23 cellular contexts compared by ENCODE assay signal in the genomic region with DNA sequence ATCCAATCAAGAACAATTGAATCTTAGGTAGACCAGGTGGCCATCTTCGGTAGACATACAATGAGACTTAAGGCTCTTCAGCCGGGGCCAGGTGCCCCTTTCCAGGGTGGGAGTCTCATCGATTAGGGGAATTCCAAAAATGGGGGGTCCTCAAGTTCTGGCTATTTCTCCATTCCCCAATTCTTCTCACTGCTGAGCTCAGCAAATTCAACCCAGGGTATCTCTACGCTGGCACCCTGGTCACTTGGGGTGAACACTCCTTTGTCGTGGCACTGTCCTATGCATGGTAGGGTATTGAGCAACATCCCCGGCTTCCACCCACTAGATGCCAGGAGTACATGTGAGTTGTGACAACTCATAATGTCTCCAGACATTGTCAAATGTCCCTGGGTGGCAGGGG. TPM values are rescaled to one million over a fixed set of nuclear protein-coding genes. Genes with fewer than 3 reads are reported as not detected.
A peak's percentile ranks its signal among the peaks of the same experiment; 100 is the strongest.
DNase-seq lines count a peak whose midpoint lies in the region; ATAC-seq, FAIRE-seq and TF ChIP-seq lines count a peak whose summit lies in the region.
"Had no signal": no experiment of that assay in that cellular context is flagged by ENCODE, and none has a peak within 500 bp of the region (broad histone marks: within the 10 kb centered on the region; RNA-seq: fewer than 3 reads in every experiment).

No MANE protein-coding gene starts in this region.

- no peak overlapping the region for H3K9ac ChIP-seq in IMR-90 (ENCODE audit: low read depth, low read length)
- peak overlapping the region; percentile 60 for H3K9ac ChIP-seq in neuronal stem cell (ENCODE audit: low read depth, low read length, poor library complexity)
- H3K9ac ChIP-seq: BLaER1 treated with 17β-estradiol and CSF1 and Interleukin-3, amounts not matched to agents 10 nM and 100 nM had no signal

- H3K23ac ChIP-seq in IMR-90 (ENCODE audit: low read depth, low read length) = no peak overlapping the region
- no peak overlapping the region for H3K23ac ChIP-seq in neuronal stem cell (ENCODE audit: low read depth, low read length, poor library complexity)

- H2BK5ac ChIP-seq in IMR-90 (ENCODE audit: low read depth, low read length, poor library complexity, severe bottlenecking) (no peak overlapping the region), neuronal stem cell (ENCODE audit: low read length) (no peak overlapping the region)

- CTCF ChIA-PET in A549 (lab: Yijun Ruan, JAX) (interaction anchor here (1.1 to 6.5 kb wide), 5 partner anchors 11 to 625 kb away, joined by 3 to 36 read pairs (median 4); no protein-coding TSS in a partner anchor), IMR-90 (lab: Yijun Ruan, JAX) (no interaction called here)

- peaks cover 7 to 18% of the 10 kb centered on the region in 2 donors for H3K27me3 Mint-ChIP-seq in stimulated activated naive B cell treated with anti-CD40 and anti-IgM and Interleukin-4, amounts not matched to agents 10 μg/mL and 1 μg/mL and 100 μg/mL, for 72 hours

- H3K56ac ChIP-seq in IMR-90 (ENCODE audit: extremely low read depth, insufficient read depth, low read length) = no peak overlapping the region

- H3K9me3 ChIP-seq in A549 = no peaks in the 10 kb centered on the region
- H3K9me3 ChIP-seq in IMR-90 (ENCODE audit: control insufficient read depth, insufficient read depth, low read length) = peaks cover 5% of the 10 kb centered on the region; the same call in 1 of the 2 replicates
- peaks cover 0 to 2% of the 10 kb centered on the region in 2 donors for H3K9me3 ChIP-seq in neuronal stem cell (replicated peaks in 1 of 2; ENCODE audit: control insufficient read depth in 2 of 2, insufficient read depth in 1 of 2, low read depth in 1 of 2, low read length in 2 of 2)
- H3K9me3 ChIP-seq: BLaER1 treated with 17β-estradiol and CSF1 and Interleukin-3, amounts not matched to agents 10 nM and 100 nM; Caco-2 had no signal

- H3K4me1 ChIP-seq in A549 (peaks cover 10% of the 10 kb centered on the region; the same call in 2 of the 3 replicates), IMR-90 (ENCODE audit: control insufficient read depth, insufficient read depth, low read length) (no peaks in the 10 kb centered on the region), neuronal stem cell (ENCODE audit: control insufficient read depth in 2 of 2, insufficient read depth in 1 of 2, low read depth in 1 of 2, low read length in 2 of 2) (peaks cover 0 to 2% of the 10 kb centered on the region in 2 donors)
- H3K4me1 ChIP-seq: BLaER1 treated with 17β-estradiol and CSF1 and Interleukin-3, amounts not matched to agents 10 nM and 100 nM; Caco-2 had no signal

- in situ Hi-C loops in IMR-90 (cut with MboI; ENCODE audit: low sequenced_read_pairs) = no loop called here

- H2BK120ac ChIP-seq in IMR-90 (ENCODE audit: low read depth, low read length) (no peak overlapping the region), neuronal stem cell (ENCODE audit: low read depth, low read length) (no peak overlapping the region)

- no peaks in the 10 kb centered on the region for H3K9me1 ChIP-seq in IMR-90 (ENCODE audit: insufficient read depth, low read length)

- H4K91ac ChIP-seq in IMR-90 (ENCODE audit: insufficient read depth, low read depth, low read length) (no peak overlapping the region), neuronal stem cell (ENCODE audit: low read depth, low read length, poor library complexity) (no peak overlapping the region)

- H3K14ac ChIP-seq in IMR-90 (replicated peaks; ENCODE audit: low read depth, low read length) = no peak overlapping the region
- no peak overlapping the region for H3K14ac ChIP-seq in neuronal stem cell (ENCODE audit: low read length)

- H4K5ac ChIP-seq in IMR-90 (ENCODE audit: low read depth, low read length) = no peak overlapping the region

- FAIRE-seq in A549 (lab: Jason Lieb, UNC) (no peak), urothelium cell line (lab: Jason Lieb, UNC) (peak; percentile 9)
- FAIRE-seq: A204.1, D721Med, G401.6, GM12892, GM18507 had no signal

- no peak overlapping the region for H3K18ac ChIP-seq in IMR-90 (ENCODE audit: low read depth, low read length)
- H3K18ac ChIP-seq in neuronal stem cell (ENCODE audit: low read length) = no peak overlapping the region

- no peaks in the 10 kb centered on the region for H3K36me3 Mint-ChIP-seq in stimulated activated naive B cell treated with anti-CD40 and anti-IgM and Interleukin-4, amounts not matched to agents 10 μg/mL and 1 μg/mL and 100 μg/mL, for 72 hours
- H3K36me3 Mint-ChIP-seq: CD8-positive, alpha-beta T cell had no signal

- no peak overlapping the region for H3K4me3 ChIP-seq in A549
- no peak overlapping the region for H3K4me3 ChIP-seq in IMR-90 (ENCODE audit: insufficient read depth, low read depth, low read length)
- H3K4me3 ChIP-seq in neuronal stem cell (ENCODE audit: low read length in 2 of 2) = no peak overlapping the region
- H3K4me3 ChIP-seq: BLaER1 treated with 17β-estradiol and CSF1 and Interleukin-3, amounts not matched to agents 10 nM and 100 nM had no signal

- H3K36me3 ChIP-seq in IMR-90 (ENCODE audit: control insufficient read depth, insufficient read depth, low read length) = no peaks in the 10 kb centered on the region
- no peaks in the 10 kb centered on the region for H3K36me3 ChIP-seq in neuronal stem cell (replicated peaks in 1 of 2; ENCODE audit: control insufficient read depth in 2 of 2, insufficient read depth in 2 of 2, low read length in 2 of 2)
- H3K36me3 ChIP-seq: BLaER1 treated with 17β-estradiol and CSF1 and Interleukin-3, amounts not matched to agents 10 nM and 100 nM had no signal

- no peak overlapping the region for H2BK15ac ChIP-seq in IMR-90 (ENCODE audit: low read depth, low read length)
- no peak overlapping the region for H2BK15ac ChIP-seq in neuronal stem cell (ENCODE audit: low read length)

- H4K8ac ChIP-seq in IMR-90 (ENCODE audit: low read depth in 2 of 2, low read length in 2 of 2) = no peak overlapping the region
- no peak overlapping the region for H4K8ac ChIP-seq in neuronal stem cell (ENCODE audit: low read depth, low read length)

- no peak overlapping the region for H3K4me2 ChIP-seq in A549
- H3K4me2 ChIP-seq in IMR-90 (ENCODE audit: low read depth, low read length) = no peak overlapping the region
- no peak overlapping the region for H3K4me2 ChIP-seq in neuronal stem cell (ENCODE audit: insufficient read depth, low read length, poor library complexity, severe bottlenecking)
- H3K4me2 ChIP-seq: BLaER1 treated with 17β-estradiol and CSF1 and Interleukin-3, amounts not matched to agents 10 nM and 100 nM had no signal

- no peak overlapping the region for H2AFZ ChIP-seq in IMR-90 (replicated peaks; ENCODE audit: low read length, poor library complexity)
- H2AFZ ChIP-seq in neuronal stem cell (ENCODE audit: low read length) = no peak overlapping the region

- ATAC-seq in A549 = no peak
- no peak for ATAC-seq in IMR-90 (ENCODE audit: low read depth)
- no peak for ATAC-seq in stimulated activated naive B cell treated with anti-CD40 and anti-IgM and Interleukin-4, amounts not matched to agents 10 μg/mL and 1 μg/mL and 100 μg/mL, for 72 hours (replicated peaks)
- ATAC-seq: CD8-positive, alpha-beta T cell had no signal

- intact Hi-C loops in IMR-90 (cut with micrococcal nuclease) = no loop called here
- intact Hi-C loops in head of caudate nucleus (cut with DNase I) = no loop called here

- H3K79me1 ChIP-seq in IMR-90 (ENCODE audit: low read depth in 1 of 2, low read length in 2 of 2) (no peaks in the 10 kb centered on the region), neuronal stem cell (ENCODE audit: low read depth, low read length) (no peaks in the 10 kb centered on the region)

- no peak overlapping the region for H2BK20ac ChIP-seq in IMR-90 (ENCODE audit: low read depth, low read length)

- no peak overlapping the region for H3K27ac ChIP-seq in A549
- H3K27ac ChIP-seq in IMR-90 (ENCODE audit: insufficient read depth, low read length) = no peak overlapping the region
- H3K27ac ChIP-seq in neuronal stem cell (replicated peaks; ENCODE audit: low read length) = no peak overlapping the region
- H3K27ac ChIP-seq: BLaER1 treated with 17β-estradiol and CSF1 and Interleukin-3, amounts not matched to agents 10 nM and 100 nM; C4-2B had no signal

- H3K4me1 Mint-ChIP-seq in stimulated activated naive B cell treated with anti-CD40 and anti-IgM and Interleukin-4, amounts not matched to agents 10 μg/mL and 1 μg/mL and 100 μg/mL, for 72 hours = no peaks in the 10 kb centered on the region
- H3K4me1 Mint-ChIP-seq: B cell had no signal

- TF ChIP-seq RAD21 in A549 (conservative IDR thresholded peaks at IDR 0.05 in 1 of 2, IDR thresholded peaks at IDR 0.05 in 1 of 2) = no peak
- no peak for TF ChIP-seq RAD21 in IMR-90 (IDR thresholded peaks at IDR 0.05; ENCODE audit: low read length)

- H4K20me1 ChIP-seq in IMR-90 (ENCODE audit: insufficient read depth, low read length) = no peaks in the 10 kb centered on the region
- H4K20me1 ChIP-seq: BLaER1 treated with 17β-estradiol and CSF1 and Interleukin-3, amounts not matched to agents 10 nM and 100 nM had no signal

- dilution Hi-C loops in IMR-90 (cut with HindIII; ENCODE audit: low sequenced_read_pairs, unreplicated experiment) = no loop called here

- no peaks in the 10 kb centered on the region for H3K9me3 Mint-ChIP-seq in stimulated activated naive B cell treated with anti-CD40 and anti-IgM and Interleukin-4, amounts not matched to agents 10 μg/mL and 1 μg/mL and 100 μg/mL, for 72 hours
- H3K9me3 Mint-ChIP-seq: CD4-positive, alpha-beta T cell; CD8-positive, alpha-beta T cell had no signal

- H2BK12ac ChIP-seq in neuronal stem cell (ENCODE audit: low read length) = no peak overlapping the region

- H3K27me3 ChIP-seq in IMR-90 (ENCODE audit: control insufficient read depth, insufficient read depth, low read length) = no peaks in the 10 kb centered on the region
- H3K27me3 ChIP-seq in neuronal stem cell (ENCODE audit: control insufficient read depth in 3 of 3, insufficient read depth in 3 of 3, low read depth in 1 of 3, low read length in 3 of 3) = no peaks in the 10 kb centered on the region
- H3K27me3 ChIP-seq: BLaER1 treated with 17β-estradiol and CSF1 and Interleukin-3, amounts not matched to agents 10 nM and 100 nM had no signal

- no peak overlapping the region for H3K4me3 Mint-ChIP-seq in stimulated activated naive B cell treated with anti-CD40 and anti-IgM and Interleukin-4, amounts not matched to agents 10 μg/mL and 1 μg/mL and 100 μg/mL, for 72 hours
- H3K4me3 Mint-ChIP-seq: B cell; CD4-positive, alpha-beta T cell; CD8-positive, alpha-beta T cell had no signal

- TF ChIP-seq EP300 in A549 (IDR thresholded peaks at IDR 0.05) = no peak

- POLR2A ChIA-PET in A549 (lab: Yijun Ruan, JAX) = no interaction called here
- POLR2A ChIA-PET in IMR-90 (lab: Charles Lee; ENCODE audit: unreplicated experiment) = no interaction called here

- no peak for DNase-seq in A549 (ENCODE audit: low read depth in 1 of 2, low spot score in 1 of 2)
- no peak for DNase-seq in IMR-90
- no peak for DNase-seq in neuronal stem cell (ENCODE audit: low spot score)
- no peak for DNase-seq in urothelium cell line (ENCODE audit: low spot score)
- DNase-seq in head of caudate nucleus = no peak
- no peak for DNase-seq in stimulated activated naive B cell treated with anti-CD40 and anti-IgM and Interleukin-4, amounts not matched to agents 10 μg/mL and 1 μg/mL and 100 μg/mL, for 72 hours
- no peak for DNase-seq in stimulated activated CD4-positive, alpha-beta T cell treated with anti-CD3 and anti-CD28 coated beads, Interleukin-15, amount 100 ng/mL, for 24 hours
- DNase-seq: 8988T; AML-193; Caco-2; Calu3; CD4-positive, alpha-beta T cell; CD8-positive, alpha-beta T cell; DMS79 treated with DMSO at 0.1 percent for 48 hours; GF-D8 had no signal

- H2AK5ac ChIP-seq in IMR-90 (ENCODE audit: low read depth, low read length) = no peak overlapping the region
- H2AK5ac ChIP-seq in neuronal stem cell (ENCODE audit: low read depth, low read length) = no peak overlapping the region

- no peak overlapping the region for H3K4ac ChIP-seq in IMR-90 (ENCODE audit: low read depth, low read length)
- H3K4ac ChIP-seq in neuronal stem cell (ENCODE audit: low read length) = no peak overlapping the region

- WGBS in A549 (ENCODE audit: missing lambda C conversion rate) = 61% methylated on average over 6 of the region's 6 CpGs
- no CpG with 5 or more reads among the region's 6 CpGs for WGBS in IMR-90 (ENCODE audit: extremely low coverage in 2 of 2, insufficient read length in 1 of 2), 2 experiments
- no CpG with 5 or more reads among the region's 6 CpGs for WGBS in neuronal stem cell (ENCODE audit: extremely low coverage in 2 of 2, insufficient read length in 2 of 2, insufficient replicate concordance in 1 of 2), 2 donors

- no peak for TF ChIP-seq POLR2A in A549 (IDR thresholded peaks at IDR 0.05; ENCODE audit: low read length)
- no peak for TF ChIP-seq POLR2A in IMR-90 (IDR thresholded peaks at IDR 0.05; ENCODE audit: low read depth, low read length)

- no peak for TF ChIP-seq CTCF in A549 (IDR thresholded peaks at IDR 0.05)
- TF ChIP-seq CTCF in IMR-90 (conservative IDR thresholded peaks at IDR 0.05; ENCODE audit: low read depth, low read length) = no peak

- no peak overlapping the region for H2AK9ac ChIP-seq in IMR-90 (replicated peaks; ENCODE audit: low read depth, low read length, poor library complexity)

- no peak overlapping the region for H3K27ac Mint-ChIP-seq in stimulated activated naive B cell treated with anti-CD40 and anti-IgM and Interleukin-4, amounts not matched to agents 10 μg/mL and 1 μg/mL and 100 μg/mL, for 72 hours
- H3K27ac Mint-ChIP-seq: B cell; CD4-positive, alpha-beta T cell; CD8-positive, alpha-beta T cell had no signal

- BruUV-seq in IMR-90 (replicated peaks; lab: Mats Ljungman, UMichigan) = no TSS peak

RNA-seq across cellular contexts. Expression of a gene that starts 34.9 kb away (rescaled TPM):
- polyA plus RNA-seq in A549 (2011; rRNA removed) (60.3 and 62.4 TPM in 2 replicates), A549 (2017; fragmentation: RNase III; extraction: RNeasy Plus Mini Kit Qiagen cat#74134 plus additional on column Dnase treatment) (29.8 to 33.2 TPM (median 31.2 TPM) in 3 replicates), IMR-90 (2012; rRNA removed) (37.6 and 43.6 TPM in 2 replicates)
- polyA plus RNA-seq in A549 (2012; cell fraction: cytosol; rRNA removed) = 88.7 and 101 TPM in 2 replicates
- polyA plus RNA-seq in A549 (2012; cell fraction: nucleus; rRNA removed) = 110 and 149 TPM in 2 replicates
- polyA minus RNA-seq in A549 (2011; rRNA and poly(A)+ RNA removed) = 151 and 197 TPM in 2 replicates
- 56.6 and 61.7 TPM in 2 replicates for total RNA-seq in IMR-90 (2012; rRNA removed)
- 21.5 and 38.1 TPM in 2 replicates for polyA plus RNA-seq in IMR-90 (2012; cell fraction: cytosol; rRNA removed)
- polyA plus RNA-seq in IMR-90 (2012; cell fraction: nucleus; rRNA removed; ENCODE audit: low replicate concordance) = 24.4 and 28.8 TPM in 2 replicates
- polyA plus RNA-seq in neuronal stem cell (2013, experiment 1 of 2) = 34.7 TPM
- polyA plus RNA-seq in neuronal stem cell (2013, experiment 2 of 2) = 37.3 TPM
